19 cellular contexts compared by ENCODE assay signal in the genomic region with DNA sequence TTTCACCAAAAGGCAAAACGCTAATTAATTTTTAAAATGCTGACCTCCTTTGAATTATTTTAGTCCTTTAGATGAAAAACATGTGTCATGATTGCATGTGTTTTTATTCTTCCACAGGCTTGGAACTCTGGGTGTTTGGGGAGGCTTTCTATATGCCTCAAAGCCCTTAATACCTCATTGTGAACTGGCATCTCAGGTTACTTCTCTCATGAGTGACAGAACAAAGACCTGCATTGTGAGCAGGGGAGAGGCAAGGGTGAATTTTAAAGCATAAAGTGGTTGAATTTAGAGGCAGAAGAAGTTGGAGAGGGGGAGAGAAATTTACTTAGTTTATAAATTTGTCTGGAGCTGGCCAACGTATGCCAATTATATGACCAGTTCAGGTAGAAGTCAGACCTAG.
DNase-seq lines count a peak whose midpoint lies in the region; ATAC-seq and TF ChIP-seq lines count a peak whose summit lies in the region.
"Had no signal": no experiment of that assay in that cellular context is flagged by ENCODE, and none has a peak within 500 bp of the region (broad histone marks: within the 10 kb centered on the region; RNA-seq: fewer than 3 reads in every experiment).

No MANE protein-coding gene starts in this region.

- peaks cover 21% of the 10 kb centered on the region for H3K4me1 Mint-ChIP-seq in mesothelial cell of epicardium
- H3K4me1 Mint-ChIP-seq in type B pancreatic cell (ENCODE audit: unreplicated experiment): peaks cover 33% of the 10 kb centered on the region
- H3K4me1 Mint-ChIP-seq in activated T-helper 17 cell treated with anti-CD3 and anti-CD28 coated beads, Interleukin-2, amount 50 U/mL, for 72 hours: no peaks in the 10 kb centered on the region
- H3K4me1 Mint-ChIP-seq: CD8-positive, alpha-beta memory T cell had no signal

- H3K36me3 ChIP-seq in SK-N-MC (ENCODE audit: insufficient read depth, low read length): no peaks in the 10 kb centered on the region
- H3K36me3 ChIP-seq: BLaER1 treated with 17β-estradiol and CSF1 and Interleukin-3, amounts not matched to agents 10 nM and 100 nM had no signal

- no peak overlapping the region for H3K4me3 ChIP-seq in SK-N-MC
- H3K4me3 ChIP-seq: BLaER1 treated with 17β-estradiol and CSF1 and Interleukin-3, amounts not matched to agents 10 nM and 100 nM; GM12878; K562 had no signal

- H3K27me3 Mint-ChIP-seq in mesothelial cell of epicardium (ENCODE audit: low read depth) (no peaks in the 10 kb centered on the region), type B pancreatic cell (no peaks in the 10 kb centered on the region)
- no peaks in the 10 kb centered on the region for H3K27me3 Mint-ChIP-seq in activated T-helper 17 cell treated with anti-CD3 and anti-CD28 coated beads, Interleukin-2, amount 50 U/mL, for 72 hours

- no peaks in the 10 kb centered on the region for H3K36me3 Mint-ChIP-seq in mesothelial cell of epicardium
- peaks cover 7% of the 10 kb centered on the region for H3K36me3 Mint-ChIP-seq in type B pancreatic cell
- no peaks in the 10 kb centered on the region for H3K36me3 Mint-ChIP-seq in activated T-helper 17 cell treated with anti-CD3 and anti-CD28 coated beads, Interleukin-2, amount 50 U/mL, for 72 hours (ENCODE audit: low read depth)
- H3K36me3 Mint-ChIP-seq: CD8-positive, alpha-beta memory T cell had no signal

- TF ChIP-seq CTCF in mesothelial cell of epicardium (IDR thresholded peaks at IDR 0.05; ENCODE audit: unreplicated experiment) (no peak), type B pancreatic cell (conservative IDR thresholded peaks at IDR 0.05) (no peak)

- H3K9ac ChIP-seq in SK-N-MC (ENCODE audit: insufficient read length): no peak overlapping the region
- H3K9ac ChIP-seq: BLaER1 treated with 17β-estradiol and CSF1 and Interleukin-3, amounts not matched to agents 10 nM and 100 nM had no signal

- no peak overlapping the region for H3K4me3 Mint-ChIP-seq in mesothelial cell of epicardium
- H3K4me3 Mint-ChIP-seq in type B pancreatic cell: peak overlapping the region; percentile 2
- no peak overlapping the region for H3K4me3 Mint-ChIP-seq in activated T-helper 17 cell treated with anti-CD3 and anti-CD28 coated beads, Interleukin-2, amount 50 U/mL, for 72 hours
- H3K4me3 Mint-ChIP-seq: CD8-positive, alpha-beta memory T cell had no signal

- in situ Hi-C loops in ACHN (cut with HindIII; ENCODE audit: low pct_ligation_motif_present, low pct_unique_long_range_greater_than_20kb, low sequenced_read_pairs): no loop called here

- peak overlapping the region; percentile 48 for H3K27ac Mint-ChIP-seq in mesothelial cell of epicardium
- H3K27ac Mint-ChIP-seq in type B pancreatic cell: peak overlapping the region; percentile 52
- no peak overlapping the region for H3K27ac Mint-ChIP-seq in activated T-helper 17 cell treated with anti-CD3 and anti-CD28 coated beads, Interleukin-2, amount 50 U/mL, for 72 hours
- H3K27ac Mint-ChIP-seq: CD8-positive, alpha-beta memory T cell had no signal

- ATAC-seq in activated T-helper 17 cell treated with anti-CD3 and anti-CD28 coated beads, Interleukin-2, amount 50 U/mL, for 72 hours (replicated peaks): no peak
- ATAC-seq: GM12878, K562 had no signal

- 0 out of 2 replicates have a peak overlapping the region, but pooled peaks have one; percentile 52 for H3K27ac ChIP-seq in SK-N-MC
- H3K27ac ChIP-seq: BLaER1 treated with 17β-estradiol and CSF1 and Interleukin-3, amounts not matched to agents 10 nM and 100 nM had no signal

- no peaks in the 10 kb centered on the region for H3K9me3 ChIP-seq in SK-N-MC (ENCODE audit: low read depth, low read length)

- H3K9me3 Mint-ChIP-seq in mesothelial cell of epicardium (peaks cover 21% of the 10 kb centered on the region), type B pancreatic cell (peaks cover 23% of the 10 kb centered on the region)
- H3K9me3 Mint-ChIP-seq in activated T-helper 17 cell treated with anti-CD3 and anti-CD28 coated beads, Interleukin-2, amount 50 U/mL, for 72 hours: peaks cover 4% of the 10 kb centered on the region

- DNase-seq in NCI-H345 (lab: John Stamatoyannopoulos, UW) (peak; percentile 1), NCI-H345 treated with DMSO at 0.1 percent for 48 hours (lab: John Stamatoyannopoulos, UW; ENCODE audit: unreplicated experiment) (no peak), SK-N-MC (ENCODE audit: low read depth, low spot score) (no peak), mesothelial cell of epicardium (ENCODE audit: low spot score in 2 of 2, unreplicated experiment in 2 of 2) (no peak), type B pancreatic cell (ENCODE audit: extremely low spot score, unreplicated experiment) (no peak), SW480 (ENCODE audit: low spot score) (no peak), ACHN (no peak)
- DNase-seq: CD8-positive, alpha-beta memory T cell; DND-41; NCI-H1417; NCI-H187 treated with DMSO at 0.1 percent for 48 hours; NCI-H69; OCI-M1; RPMI8226; SIG-M5 had no signal
